ENCODE assay signal across 8 cellular contexts in the genomic region with DNA sequence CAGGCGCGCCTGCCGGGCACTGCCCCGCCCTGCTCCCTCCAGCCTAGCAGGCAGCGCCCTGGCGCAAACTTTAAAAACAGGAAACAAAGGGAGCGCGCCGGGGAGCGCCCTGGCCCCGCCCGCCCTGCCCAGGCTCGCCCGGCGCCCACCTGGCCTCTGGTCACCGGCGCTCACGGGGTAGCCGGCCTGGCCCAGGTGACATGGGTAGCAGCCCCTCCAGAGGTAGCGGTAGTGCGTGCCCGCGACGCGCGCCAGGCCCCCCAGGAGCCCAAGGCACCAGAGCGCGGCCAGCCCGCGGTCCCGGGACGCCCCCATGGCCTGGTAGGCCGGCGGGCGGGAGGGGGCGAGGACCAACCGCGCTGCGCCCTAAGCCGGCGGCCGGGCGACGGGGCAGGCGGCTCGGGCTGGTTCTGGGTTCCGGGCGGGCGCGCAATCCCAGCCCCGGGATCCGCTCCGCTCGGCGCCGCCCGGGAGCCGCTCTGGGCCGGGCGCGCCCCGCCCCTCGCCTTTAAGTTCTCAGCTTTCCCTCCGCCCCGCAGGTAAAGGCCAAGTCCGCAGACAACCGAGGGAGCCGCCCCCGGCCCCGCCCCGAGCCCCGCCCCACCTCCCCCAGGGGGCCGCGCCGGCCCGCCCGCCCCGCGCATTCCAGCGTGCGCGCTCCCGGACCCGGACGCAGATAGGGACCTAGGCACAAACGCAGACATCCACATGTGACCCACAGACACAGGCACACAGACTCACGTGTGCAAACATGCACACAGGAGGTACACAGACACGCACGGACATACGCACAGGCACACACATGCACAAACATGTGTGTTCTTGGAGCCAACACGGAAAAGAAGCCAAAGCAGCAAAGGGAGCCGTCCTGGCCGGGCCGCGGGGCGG.
DNase-seq lines count a peak whose midpoint lies in the region; ATAC-seq and TF ChIP-seq lines count a peak whose summit lies in the region.

No MANE protein-coding gene starts in this region.

- POLR2A ChIA-PET in activated CD8-positive, alpha-beta T cell treated with anti-CD3 and anti-CD28 coated beads, Interleukin-2, amount 10 ng/mL, durations not matched to agents 7 days and 5 days (lab: Charles Lee), result no interaction called here

- CTCF ChIA-PET in activated CD8-positive, alpha-beta T cell treated with anti-CD3 and anti-CD28 coated beads, Interleukin-2, amount 10 ng/mL, durations not matched to agents 7 days and 5 days (lab: Charles Lee), result interaction anchor here (0.9 to 1.6 kb wide), 2 partner anchors 14 to 88 kb away, joined by 3 to 6 read pairs; no protein-coding TSS in a partner anchor

- H3K9me3 ChIP-seq in effector memory CD4-positive, alpha-beta T cell (ENCODE audit: control insufficient read depth, low read length), result no peaks in the 10 kb centered on the region

- no peaks in the 10 kb centered on the region for H3K36me3 Mint-ChIP-seq in activated CD8-positive, alpha-beta T cell treated with anti-CD3 and anti-CD28 coated beads, Interleukin-2, amount 10 ng/mL, durations not matched to agents 7 days and 5 days (ENCODE audit: low read depth)
- H3K36me3 Mint-ChIP-seq in mesothelial cell of epicardium, result no peaks in the 10 kb centered on the region

- no peaks in the 10 kb centered on the region for H3K36me3 ChIP-seq in effector memory CD4-positive, alpha-beta T cell (ENCODE audit: control insufficient read depth, insufficient read depth, low read length)

- no peak overlapping the region for H3K27ac Mint-ChIP-seq in activated CD8-positive, alpha-beta T cell treated with anti-CD3 and anti-CD28 coated beads, Interleukin-2, amount 10 ng/mL, durations not matched to agents 7 days and 5 days
- peak overlapping the region; percentile 93 for H3K27ac Mint-ChIP-seq in mesothelial cell of epicardium

- peak overlapping the region; percentile 78 for H3K4me3 ChIP-seq in effector memory CD4-positive, alpha-beta T cell (ENCODE audit: insufficient read depth, low read depth, low read length, poor library complexity, severe bottlenecking)

- H3K27ac ChIP-seq in effector memory CD4-positive, alpha-beta T cell (ENCODE audit: insufficient read depth, low read length, poor library complexity, severe bottlenecking), result peak overlapping the region; percentile 60

- TF ChIP-seq CTCF in mesothelial cell of epicardium (IDR thresholded peaks at IDR 0.05; ENCODE audit: unreplicated experiment), result no peak

- peaks cover 8% of the 10 kb centered on the region for H3K4me1 Mint-ChIP-seq in activated CD8-positive, alpha-beta T cell treated with anti-CD3 and anti-CD28 coated beads, Interleukin-2, amount 10 ng/mL, durations not matched to agents 7 days and 5 days (ENCODE audit: low read depth)
- peaks cover 22% of the 10 kb centered on the region for H3K4me1 Mint-ChIP-seq in mesothelial cell of epicardium

- peak overlapping the region; percentile 76 for H3K4me3 Mint-ChIP-seq in activated CD8-positive, alpha-beta T cell treated with anti-CD3 and anti-CD28 coated beads, Interleukin-2, amount 10 ng/mL, durations not matched to agents 7 days and 5 days
- H3K4me3 Mint-ChIP-seq in mesothelial cell of epicardium, result peak overlapping the region; percentile 71

- H3K27me3 Mint-ChIP-seq in activated CD8-positive, alpha-beta T cell treated with anti-CD3 and anti-CD28 coated beads, Interleukin-2, amount 10 ng/mL, durations not matched to agents 7 days and 5 days (ENCODE audit: low read depth), result peaks cover 1% of the 10 kb centered on the region
- H3K27me3 Mint-ChIP-seq in mesothelial cell of epicardium (ENCODE audit: low read depth), result no peaks in the 10 kb centered on the region

- peak; percentile 84 for ATAC-seq in activated CD8-positive, alpha-beta T cell treated with anti-CD3 and anti-CD28 coated beads, Interleukin-2, amount 10 ng/mL, durations not matched to agents 7 days and 5 days
- ATAC-seq in GM19397 (IDR thresholded peaks at IDR 0.05; ENCODE audit: unreplicated experiment), result no peak

- DNase-seq in DMS79 (lab: John Stamatoyannopoulos, UW) (peak; percentile 60), NCI-H2227 (lab: John Stamatoyannopoulos, UW; ENCODE audit: unreplicated experiment) (peak; percentile 81), mesothelial cell of epicardium (ENCODE audit: low spot score in 2 of 2, unreplicated experiment in 2 of 2) (peak; percentile 74 to 80), hippocampal formation (lab: John Stamatoyannopoulos, UW) (no peak)
- DNase-seq in activated CD8-positive, alpha-beta T cell treated with anti-CD3 and anti-CD28 coated beads, Interleukin-2, amount 10 ng/mL, durations not matched to agents 7 days and 5 days, result peak; percentile 82
- DNase-seq in effector memory CD4-positive, alpha-beta T cell, result peak; percentile 64 to 71 (median 69)
- DNase-seq in stimulated activated CD8-positive, alpha-beta memory T cell treated with anti-CD3 and anti-CD28 coated beads, Interleukin-15, amount 100 ng/mL, for 24 hours (ENCODE audit: low read depth), result peak; percentile 46

- H3K9me3 Mint-ChIP-seq in activated CD8-positive, alpha-beta T cell treated with anti-CD3 and anti-CD28 coated beads, Interleukin-2, amount 10 ng/mL, durations not matched to agents 7 days and 5 days (ENCODE audit: insufficient read depth), result no peaks in the 10 kb centered on the region
- no peaks in the 10 kb centered on the region for H3K9me3 Mint-ChIP-seq in mesothelial cell of epicardium

- H3K27me3 ChIP-seq in effector memory CD4-positive, alpha-beta T cell (replicated peaks; ENCODE audit: control insufficient read depth, insufficient read depth, low read length, poor library complexity, severe bottlenecking), result no peaks in the 10 kb centered on the region

- peaks cover 17% of the 10 kb centered on the region for H3K4me1 ChIP-seq in effector memory CD4-positive, alpha-beta T cell (ENCODE audit: control insufficient read depth, insufficient read depth, low read length, poor library complexity, severe bottlenecking)

Comparison
In these comparisons a context has a peak if more than half of its experiments do, and no peak if none do; other contexts are left out.
1. DNase-seq: peak in DMS79 (single experiment), NCI-H2227 (single experiment), activated CD8-positive, alpha-beta T cell treated with anti-CD3 and anti-CD28 coated beads, Interleukin-2, amount 10 ng/mL, durations not matched to agents 7 days and 5 days (single experiment), effector memory CD4-positive, alpha-beta T cell (3 of 3), mesothelial cell of epicardium (2 of 2) and stimulated activated CD8-positive, alpha-beta memory T cell treated with anti-CD3 and anti-CD28 coated beads, Interleukin-15, amount 100 ng/mL, for 24 hours (single experiment); none in hippocampal formation (0 of 2).